Comparison of ENCODE assay signal across 19 cellular contexts in the genomic region with DNA sequence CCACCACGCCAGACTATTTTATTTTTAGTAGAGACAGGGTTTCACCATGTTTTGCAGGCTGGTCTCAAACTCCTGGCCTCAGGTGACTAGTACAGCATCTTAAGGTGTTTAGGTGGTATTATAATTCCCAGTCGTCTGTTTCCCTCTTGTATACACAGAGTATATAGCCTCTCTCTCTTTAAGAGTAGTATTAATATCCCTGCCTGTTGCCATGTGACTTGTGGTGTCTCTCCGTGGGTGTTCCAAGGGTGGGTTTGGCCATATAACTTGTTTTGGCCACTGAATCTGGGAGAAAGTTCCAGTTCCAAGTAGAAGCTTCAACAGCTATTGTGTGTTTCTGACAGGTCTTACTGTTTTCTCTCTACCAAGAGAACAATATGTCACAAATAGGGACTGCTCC.
"Had no signal": no experiment of that assay in that cellular context is flagged by ENCODE, and none has a peak within 500 bp of the region (broad histone marks: within the 10 kb centered on the region; RNA-seq: fewer than 3 reads in every experiment).

No MANE protein-coding gene starts in this region.

- H3K36me3 ChIP-seq: ovary, right lobe of liver, transverse colon had no signal

- DNase-seq: activated CD4-positive, alpha-beta memory T cell treated with anti-CD3 and anti-CD28 coated beads, Interleukin-2, amount 10 ng/mL, durations not matched to agents 7 days and 5 days; activated CD4-positive, alpha-beta T cell treated with anti-CD3 and anti-CD28 coated beads for 36 hours; activated CD8-positive, alpha-beta memory T cell treated with anti-CD3 and anti-CD28 coated beads, Interleukin-2, amount 10 ng/mL, durations not matched to agents 7 days and 5 days; activated naive CD4-positive, alpha-beta T cell; body of pancreas; erythroblast; hypothalamus; islet precursor cell; left colon; midbrain; ovary; right lobe of liver; stimulated activated CD4-positive, alpha-beta T cell treated with anti-CD3 and anti-CD28 coated beads, Interleukin-4, amount 100 ng/mL, for 1 hour; SW 1271; T-helper 2 cell; transverse colon had no signal

- H3K9me3 Mint-ChIP-seq: activated CD4-positive, alpha-beta memory T cell treated with anti-CD3 and anti-CD28 coated beads, Interleukin-2, amount 10 ng/mL, durations not matched to agents 7 days and 5 days had no signal

- H3K27ac ChIP-seq: body of pancreas, coronary artery, ovary, right lobe of liver had no signal

- H3K27ac Mint-ChIP-seq: activated CD4-positive, alpha-beta memory T cell treated with anti-CD3 and anti-CD28 coated beads, Interleukin-2, amount 10 ng/mL, durations not matched to agents 7 days and 5 days; activated CD4-positive, alpha-beta T cell treated with anti-CD3 and anti-CD28 coated beads for 36 hours; activated CD8-positive, alpha-beta memory T cell treated with anti-CD3 and anti-CD28 coated beads, Interleukin-2, amount 10 ng/mL, durations not matched to agents 7 days and 5 days had no signal

- H3K27me3 ChIP-seq: body of pancreas, ovary, right lobe of liver, transverse colon had no signal

- H3K27me3 Mint-ChIP-seq: activated CD4-positive, alpha-beta memory T cell treated with anti-CD3 and anti-CD28 coated beads, Interleukin-2, amount 10 ng/mL, durations not matched to agents 7 days and 5 days; activated CD4-positive, alpha-beta T cell treated with anti-CD3 and anti-CD28 coated beads for 36 hours; activated CD8-positive, alpha-beta memory T cell treated with anti-CD3 and anti-CD28 coated beads, Interleukin-2, amount 10 ng/mL, durations not matched to agents 7 days and 5 days had no signal

- ATAC-seq: activated CD4-positive, alpha-beta T cell treated with anti-CD3 and anti-CD28 coated beads for 36 hours; activated CD8-positive, alpha-beta memory T cell treated with anti-CD3 and anti-CD28 coated beads, Interleukin-2, amount 10 ng/mL, durations not matched to agents 7 days and 5 days; body of pancreas; left colon had no signal

- H3K4me3 ChIP-seq: body of pancreas, coronary artery, lung, ovary, right lobe of liver, smooth muscle cell, transverse colon had no signal

- H3K9me3 ChIP-seq: body of pancreas, ovary, right lobe of liver, transverse colon had no signal

- H3K4me3 Mint-ChIP-seq: activated CD4-positive, alpha-beta memory T cell treated with anti-CD3 and anti-CD28 coated beads, Interleukin-2, amount 10 ng/mL, durations not matched to agents 7 days and 5 days; activated CD4-positive, alpha-beta T cell treated with anti-CD3 and anti-CD28 coated beads for 36 hours; activated CD8-positive, alpha-beta memory T cell treated with anti-CD3 and anti-CD28 coated beads, Interleukin-2, amount 10 ng/mL, durations not matched to agents 7 days and 5 days had no signal
